In genomic region chr9:36276254-36276653, GRCh38 we compare ENCODE assay signal across 1 cellular context.
TF ChIP-seq lines count a peak whose summit lies in the region.

No MANE protein-coding gene starts in this region.

TF ChIP-seq in WTC11, 78 proteins besides CTCF, POLR2A, EP300 and RAD21:
- no peak for TF ChIP-seq ERG (CRISPR knock-in tag; IDR thresholded peaks at IDR 0.05)
- TF ChIP-seq CDX4 (CRISPR knock-in tag; IDR thresholded peaks at IDR 0.05; ENCODE audit: borderline replicate concordance), result no peak
- TF ChIP-seq ZSCAN18 (CRISPR knock-in tag; IDR thresholded peaks at IDR 0.05), result no peak
- TF ChIP-seq ETV6 (CRISPR knock-in tag; IDR thresholded peaks at IDR 0.05), result no peak
- TF ChIP-seq ARID4B (CRISPR knock-in tag; IDR thresholded peaks at IDR 0.05; ENCODE audit: borderline replicate concordance), result no peak
- no peak for TF ChIP-seq E2F5 (CRISPR knock-in tag; IDR thresholded peaks at IDR 0.05)
- TF ChIP-seq TEAD1 (CRISPR knock-in tag; IDR thresholded peaks at IDR 0.05), result no peak
- TF ChIP-seq EMX1 (CRISPR knock-in tag; IDR thresholded peaks at IDR 0.05), result no peak
TF ChIP-seq in WTC11: peak in this region for 0.
